ENCODE assay signal across 16 cellular contexts in genomic region chr13:74770361-74770760, GRCh38.
DNase-seq lines count a peak whose midpoint lies in the region; ATAC-seq and TF ChIP-seq lines count a peak whose summit lies in the region.
"Had no signal": no experiment of that assay in that cellular context is flagged by ENCODE, and none has a peak within 500 bp of the region (broad histone marks: within the 10 kb centered on the region; RNA-seq: fewer than 3 reads in every experiment).

No MANE protein-coding gene starts in this region.

- TF ChIP-seq EP300 in SK-N-SH (IDR thresholded peaks at IDR 0.05; ENCODE audit: borderline replicate concordance in 1 of 2, low read depth in 1 of 2, low read length in 1 of 2), result peak in 1 of 2 experiments; percentile 88; a peak in 2 of 4 replicates

- ATAC-seq in GM18502 (IDR thresholded peaks at IDR 0.05; ENCODE audit: poor library complexity, unreplicated experiment) (no peak), GM18858 (IDR thresholded peaks at IDR 0.05; ENCODE audit: unreplicated experiment) (no peak)
- ATAC-seq: esophagus mucosa, GM12878, right lobe of liver had no signal

- H3K9me3 ChIP-seq in SK-N-SH, result no peaks in the 10 kb centered on the region
- H3K9me3 ChIP-seq: right lobe of liver had no signal

- H3K9ac ChIP-seq in SK-N-SH, result peak overlapping the region; percentile 47

- H3K27me3 ChIP-seq in SK-N-SH (ENCODE audit: insufficient read depth), result no peaks in the 10 kb centered on the region
- H3K27me3 ChIP-seq: right lobe of liver had no signal

- peak overlapping the region; percentile 49; the same call in 1 of the 2 replicates for H2AFZ ChIP-seq in SK-N-SH (ENCODE audit: low read depth)

- H3K4me3 ChIP-seq in SK-N-SH (ENCODE audit: low read depth in 2 of 2, low read length in 1 of 2), result no peak overlapping the region
- no peak overlapping the region for H3K4me3 ChIP-seq in fibroblast of pulmonary artery (replicated peaks; ENCODE audit: low read depth, low read length)
- H3K4me3 ChIP-seq in skeletal muscle cell (ENCODE audit: low read depth, low read length), result no peak overlapping the region
- H3K4me3 ChIP-seq: GM12878, right lobe of liver had no signal

- H3K79me2 ChIP-seq in SK-N-SH (ENCODE audit: insufficient read depth), result no peaks in the 10 kb centered on the region

- TF ChIP-seq CTCF in SK-N-SH (IDR thresholded peaks at IDR 0.05), result no peak
- TF ChIP-seq CTCF in fibroblast of pulmonary artery (IDR thresholded peaks at IDR 0.05; ENCODE audit: low read length, missing control alignments), result no peak

- H3K27ac ChIP-seq in SK-N-SH (ENCODE audit: low read depth in 2 of 2, low read length in 1 of 2), result peak overlapping the region; percentile 71 to 92; a peak in 3 of 4 replicates
- H3K27ac ChIP-seq: right lobe of liver had no signal

- H3K4me2 ChIP-seq in SK-N-SH, result peak overlapping the region; percentile 14; the same call in 1 of the 2 replicates

- H3K4me1 ChIP-seq in SK-N-SH (ENCODE audit: control insufficient read depth in 1 of 2, insufficient read depth in 2 of 2, low read depth in 1 of 2, low read length in 1 of 2), result peaks cover 0 to 23% of the 10 kb centered on the region in 2 experiments; a peak in 2 of 4 replicates
- H3K4me1 ChIP-seq: right lobe of liver had no signal

- no peaks in the 10 kb centered on the region for H3K36me3 ChIP-seq in SK-N-SH (replicated peaks in 1 of 2; ENCODE audit: control insufficient read depth in 1 of 2, insufficient read depth in 2 of 2, low read length in 1 of 2)
- H3K36me3 ChIP-seq: right lobe of liver had no signal

- CTCF ChIA-PET in SK-N-SH (lab: Yijun Ruan, JAX), result no interaction called here

- no peaks in the 10 kb centered on the region for H4K20me1 ChIP-seq in SK-N-SH (ENCODE audit: insufficient read depth)

- TF ChIP-seq RAD21 in SK-N-SH (IDR thresholded peaks at IDR 0.05; ENCODE audit: low read length), result no peak

- peak; percentile 55 for DNase-seq in GM03348 (ENCODE audit: low spot score)
- no peak for DNase-seq in SK-N-SH
- DNase-seq in fibroblast of pulmonary artery (ENCODE audit: low read depth), result peak; percentile 91
- DNase-seq in skeletal muscle cell (ENCODE audit: low read depth), result peak; percentile 80
- no peak for DNase-seq in AML-193 (lab: John Stamatoyannopoulos, UW)
- no peak for DNase-seq in NOMO-1 (lab: John Stamatoyannopoulos, UW; ENCODE audit: unreplicated experiment in 2 of 2)
- DNase-seq: activated CD4-positive, alpha-beta memory T cell treated with anti-CD3 and anti-CD28 coated beads for 36 hours; activated effector memory CD4-positive, alpha-beta T cell treated with anti-CD3 and anti-CD28 coated beads, Interleukin-2, amount 50 U/mL, for 16 hours; cerebellar nuclear complex; right lobe of liver; RPMI8226; T-helper 9 cell had no signal

- no peaks in the 10 kb centered on the region for H3K9me2 ChIP-seq in SK-N-SH

- POLR2A ChIA-PET in SK-N-SH (lab: Yijun Ruan, JAX), result no interaction called here

- H3F3A ChIP-seq in SK-N-SH (replicated peaks; ENCODE audit: insufficient read depth), result peaks cover 31% of the 10 kb centered on the region

TF ChIP-seq in SK-N-SH, 30 proteins besides CTCF, POLR2A, EP300 and RAD21:
- peak; percentile 84; the same call in 1 of the 2 replicates for TF ChIP-seq TEAD4 (IDR thresholded peaks at IDR 0.05; ENCODE audit: borderline replicate concordance, insufficient read depth)
- TF ChIP-seq USF2 (IDR thresholded peaks at IDR 0.05; ENCODE audit: borderline replicate concordance, low read depth, low read length), result no peak
- TF ChIP-seq GATA2 (CRISPR knock-in tag; IDR thresholded peaks at IDR 0.05), result no peak
- peak; percentile 81 for TF ChIP-seq JUND (IDR thresholded peaks at IDR 0.05)
- no peak for TF ChIP-seq GABPA (IDR thresholded peaks at IDR 0.05; ENCODE audit: low read depth)
- TF ChIP-seq NFIC (IDR thresholded peaks at IDR 0.05; ENCODE audit: borderline replicate concordance), result peak; percentile 73; the same call in 1 of the 2 replicates
- TF ChIP-seq FOXM1 (IDR thresholded peaks at IDR 0.05; ENCODE audit: low read depth), result peak; percentile 60; the same call in 1 of the 2 replicates
- peak; percentile 24; the same call in 1 of the 2 replicates for TF ChIP-seq POLR2AphosphoS5 (IDR thresholded peaks at IDR 0.05; ENCODE audit: low read depth, low read length)
- TF ChIP-seq PBX3 (IDR thresholded peaks at IDR 0.05), result peak; percentile 76
- no peak for TF ChIP-seq YY1 (IDR thresholded peaks at IDR 0.05; ENCODE audit: low read depth)
- peak; percentile 90 for TF ChIP-seq TCF12 (IDR thresholded peaks at IDR 0.05)
- TF ChIP-seq FOSL2 (IDR thresholded peaks at IDR 0.05; ENCODE audit: borderline replicate concordance, low read depth), result peak; percentile 88
TF ChIP-seq in SK-N-SH: peak in this region for 8.

Comparison
In these comparisons a context has a peak if more than half of its experiments do, and no peak if none do; other contexts are left out.
1. DNase-seq: peak in GM03348 (single experiment), fibroblast of pulmonary artery (single experiment) and skeletal muscle cell (single experiment); none in SK-N-SH (single experiment), AML-193 (0 of 2) and NOMO-1 (0 of 2).